Comparison of ENCODE assay signal across 1 cellular context in the genomic region with DNA sequence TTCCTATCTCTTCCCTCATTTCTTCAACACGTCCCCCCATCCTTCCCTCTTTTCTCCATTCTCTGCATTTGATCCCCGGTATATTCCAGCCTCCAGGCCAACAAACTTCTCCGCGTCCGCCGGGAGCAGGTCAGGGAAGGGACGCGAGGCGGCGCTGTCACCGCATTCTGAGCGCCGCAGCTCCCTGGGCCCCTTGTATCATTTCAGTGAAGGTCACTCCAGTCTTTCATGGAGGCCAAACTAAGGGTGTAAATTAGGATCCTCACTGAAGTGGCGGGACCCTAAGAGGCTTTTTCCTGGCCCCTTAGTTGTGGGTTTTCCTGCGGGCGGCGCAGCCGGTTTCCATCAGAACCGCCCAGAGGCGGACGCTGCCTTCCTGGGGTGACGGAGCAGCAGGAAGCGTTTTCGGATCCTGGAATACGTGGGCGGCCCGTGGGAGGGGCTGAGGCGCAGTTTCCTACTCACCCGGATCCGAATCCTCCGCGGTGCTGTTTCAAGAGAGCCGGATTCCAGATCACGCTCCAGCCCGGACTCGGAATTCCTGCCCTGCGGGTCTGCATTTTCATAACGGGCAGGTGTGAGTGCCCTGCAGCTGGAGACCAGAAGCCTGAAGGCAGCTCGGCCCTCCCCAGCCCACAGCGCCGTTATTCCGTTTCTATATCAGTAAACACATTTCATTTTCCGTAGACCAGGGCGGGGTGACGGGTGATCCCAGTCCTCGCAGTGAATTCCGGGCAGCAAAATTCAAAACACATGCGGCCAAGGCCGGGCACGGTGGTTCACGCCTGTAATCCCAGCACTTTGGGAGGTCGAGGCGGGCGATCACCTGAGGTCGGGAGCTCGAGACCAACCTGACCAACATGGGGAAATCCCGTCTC.
A peak's percentile ranks its signal among the peaks of the same experiment; 100 is the strongest.
TF ChIP-seq lines count a peak whose summit lies in the region.

No MANE protein-coding gene starts in this region.

TF ChIP-seq in K562, 482 proteins besides CTCF, POLR2A, EP300 and RAD21 (continued from another document and continues in another):
- TF ChIP-seq, protein P1, sequence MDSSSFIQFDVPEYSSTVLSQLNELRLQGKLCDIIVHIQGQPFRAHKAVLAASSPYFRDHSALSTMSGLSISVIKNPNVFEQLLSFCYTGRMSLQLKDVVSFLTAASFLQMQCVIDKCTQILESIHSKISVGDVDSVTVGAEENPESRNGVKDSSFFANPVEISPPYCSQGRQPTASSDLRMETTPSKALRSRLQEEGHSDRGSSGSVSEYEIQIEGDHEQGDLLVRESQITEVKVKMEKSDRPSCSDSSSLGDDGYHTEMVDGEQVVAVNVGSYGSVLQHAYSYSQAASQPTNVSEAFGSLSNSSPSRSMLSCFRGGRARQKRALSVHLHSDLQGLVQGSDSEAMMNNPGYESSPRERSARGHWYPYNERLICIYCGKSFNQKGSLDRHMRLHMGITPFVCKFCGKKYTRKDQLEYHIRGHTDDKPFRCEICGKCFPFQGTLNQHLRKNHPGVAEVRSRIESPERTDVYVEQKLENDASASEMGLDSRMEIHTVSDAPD (CRISPR knock-in tag; IDR thresholded peaks at IDR 0.05) = no peak
- TF ChIP-seq PRPF4 (IDR thresholded peaks at IDR 0.05; ENCODE audit: insufficient read depth, low read depth, low read length, poor library complexity, severe bottlenecking) = no peak
- TF ChIP-seq EGR1 (conservative IDR thresholded peaks at IDR 0.05) = peak; percentile 99
- peak; percentile 88 for TF ChIP-seq POLR2G (IDR thresholded peaks at IDR 0.05; ENCODE audit: low read depth, low read length)
- no peak for TF ChIP-seq POU5F1 (IDR thresholded peaks at IDR 0.05; ENCODE audit: borderline replicate concordance, low read depth, low read length, partially characterized antibody)
- TF ChIP-seq, protein P2, sequence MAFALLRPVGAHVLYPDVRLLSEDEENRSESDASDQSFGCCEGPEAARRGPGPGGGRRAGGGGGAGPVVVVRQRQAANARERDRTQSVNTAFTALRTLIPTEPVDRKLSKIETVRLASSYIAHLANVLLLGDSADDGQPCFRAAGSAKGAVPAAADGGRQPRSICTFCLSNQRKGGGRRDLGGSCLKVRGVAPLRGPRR (CRISPR knock-in tag; IDR thresholded peaks at IDR 0.05) = no peak
- TF ChIP-seq STAT5A (IDR thresholded peaks at IDR 0.05; ENCODE audit: borderline replicate concordance, low read length) = no peak
- TF ChIP-seq, protein P3, sequence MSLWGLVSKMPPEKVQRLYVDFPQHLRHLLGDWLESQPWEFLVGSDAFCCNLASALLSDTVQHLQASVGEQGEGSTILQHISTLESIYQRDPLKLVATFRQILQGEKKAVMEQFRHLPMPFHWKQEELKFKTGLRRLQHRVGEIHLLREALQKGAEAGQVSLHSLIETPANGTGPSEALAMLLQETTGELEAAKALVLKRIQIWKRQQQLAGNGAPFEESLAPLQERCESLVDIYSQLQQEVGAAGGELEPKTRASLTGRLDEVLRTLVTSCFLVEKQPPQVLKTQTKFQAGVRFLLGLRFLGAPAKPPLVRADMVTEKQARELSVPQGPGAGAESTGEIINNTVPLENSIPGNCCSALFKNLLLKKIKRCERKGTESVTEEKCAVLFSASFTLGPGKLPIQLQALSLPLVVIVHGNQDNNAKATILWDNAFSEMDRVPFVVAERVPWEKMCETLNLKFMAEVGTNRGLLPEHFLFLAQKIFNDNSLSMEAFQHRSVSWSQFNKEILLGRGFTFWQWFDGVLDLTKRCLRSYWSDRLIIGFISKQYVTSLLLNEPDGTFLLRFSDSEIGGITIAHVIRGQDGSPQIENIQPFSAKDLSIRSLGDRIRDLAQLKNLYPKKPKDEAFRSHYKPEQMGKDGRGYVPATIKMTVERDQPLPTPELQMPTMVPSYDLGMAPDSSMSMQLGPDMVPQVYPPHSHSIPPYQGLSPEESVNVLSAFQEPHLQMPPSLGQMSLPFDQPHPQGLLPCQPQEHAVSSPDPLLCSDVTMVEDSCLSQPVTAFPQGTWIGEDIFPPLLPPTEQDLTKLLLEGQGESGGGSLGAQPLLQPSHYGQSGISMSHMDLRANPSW (CRISPR knock-in tag; IDR thresholded peaks at IDR 0.05) = no peak
- TF ChIP-seq SMARCB1 (IDR thresholded peaks at IDR 0.05; ENCODE audit: insufficient read length, low read depth) = no peak
- no peak for TF ChIP-seq DDX20 (tag; IDR thresholded peaks at IDR 0.05; ENCODE audit: low read depth)
- TF ChIP-seq TCF3 (CRISPR knock-in tag; IDR thresholded peaks at IDR 0.05) = no peak
- TF ChIP-seq RBM25 (IDR thresholded peaks at IDR 0.05; ENCODE audit: low read depth, low read length, severe bottlenecking) = no peak
- no peak for TF ChIP-seq ZNF239 (CRISPR knock-in tag; IDR thresholded peaks at IDR 0.05)
- TF ChIP-seq TARDBP (IDR thresholded peaks at IDR 0.05) = peak; percentile 38; the same call in 1 of the 2 replicates
- TF ChIP-seq, protein P4, sequence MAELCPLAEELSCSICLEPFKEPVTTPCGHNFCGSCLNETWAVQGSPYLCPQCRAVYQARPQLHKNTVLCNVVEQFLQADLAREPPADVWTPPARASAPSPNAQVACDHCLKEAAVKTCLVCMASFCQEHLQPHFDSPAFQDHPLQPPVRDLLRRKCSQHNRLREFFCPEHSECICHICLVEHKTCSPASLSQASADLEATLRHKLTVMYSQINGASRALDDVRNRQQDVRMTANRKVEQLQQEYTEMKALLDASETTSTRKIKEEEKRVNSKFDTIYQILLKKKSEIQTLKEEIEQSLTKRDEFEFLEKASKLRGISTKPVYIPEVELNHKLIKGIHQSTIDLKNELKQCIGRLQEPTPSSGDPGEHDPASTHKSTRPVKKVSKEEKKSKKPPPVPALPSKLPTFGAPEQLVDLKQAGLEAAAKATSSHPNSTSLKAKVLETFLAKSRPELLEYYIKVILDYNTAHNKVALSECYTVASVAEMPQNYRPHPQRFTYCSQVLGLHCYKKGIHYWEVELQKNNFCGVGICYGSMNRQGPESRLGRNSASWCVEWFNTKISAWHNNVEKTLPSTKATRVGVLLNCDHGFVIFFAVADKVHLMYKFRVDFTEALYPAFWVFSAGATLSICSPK (IDR thresholded peaks at IDR 0.05; ENCODE audit: borderline replicate concordance) = peak; percentile 34; the same call in 1 of the 2 replicates
- TF ChIP-seq GABPA (tag; conservative IDR thresholded peaks at IDR 0.05; ENCODE audit: low read depth) = peak; percentile 85
- TF ChIP-seq ATF7 (IDR thresholded peaks at IDR 0.05) = peak; percentile 84; the same call in 1 of the 2 replicates
- no peak for TF ChIP-seq TAF7 (tag; IDR thresholded peaks at IDR 0.05)
- TF ChIP-seq ZNF3 (CRISPR knock-in tag; IDR thresholded peaks at IDR 0.05) = no peak
- TF ChIP-seq NR4A1 (CRISPR knock-in tag; IDR thresholded peaks at IDR 0.05) = no peak
- no peak; the same call in 1 of the 2 replicates for TF ChIP-seq NR4A1 (tag; IDR thresholded peaks at IDR 0.05)
- TF ChIP-seq MCM5 (IDR thresholded peaks at IDR 0.05; ENCODE audit: low read depth) = no peak
- no peak for TF ChIP-seq ESRRB (CRISPR knock-in tag; IDR thresholded peaks at IDR 0.05; ENCODE audit: borderline replicate concordance)
- TF ChIP-seq PHB (CRISPR knock-in tag; IDR thresholded peaks at IDR 0.05) = no peak
- no peak for TF ChIP-seq KHSRP (IDR thresholded peaks at IDR 0.05)
- peak in 1 of 2 experiments; percentile 21; a peak in 1 of 4 replicates for TF ChIP-seq TRIM24 (IDR thresholded peaks at IDR 0.05)
- TF ChIP-seq SAFB2 (IDR thresholded peaks at IDR 0.05; ENCODE audit: borderline replicate concordance, low read depth, low read length, severe bottlenecking) = no peak
- TF ChIP-seq, protein P5, sequence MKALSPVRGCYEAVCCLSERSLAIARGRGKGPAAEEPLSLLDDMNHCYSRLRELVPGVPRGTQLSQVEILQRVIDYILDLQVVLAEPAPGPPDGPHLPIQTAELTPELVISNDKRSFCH (CRISPR knock-in tag; IDR thresholded peaks at IDR 0.05) = no peak
- TF ChIP-seq, protein P5 (tag; IDR thresholded peaks at IDR 0.05) = peak; percentile 50; the same call in 1 of the 2 replicates
- TF ChIP-seq NBN (IDR thresholded peaks at IDR 0.05; ENCODE audit: low read depth) = peak; percentile 94
- TF ChIP-seq SNIP1 (IDR thresholded peaks at IDR 0.05; ENCODE audit: low read depth) = no peak
- no peak for TF ChIP-seq ZNF140 (CRISPR knock-in tag; IDR thresholded peaks at IDR 0.05)
- TF ChIP-seq YY1 (IDR thresholded peaks at IDR 0.05; ENCODE audit: borderline replicate concordance in 1 of 3, control insufficient read depth in 1 of 3, extremely low read depth in 1 of 3, insufficient read depth in 3 of 3, insufficient read length in 1 of 3, insufficient replicate concordance in 2 of 3, low read depth in 1 of 3, low read length in 2 of 3) = peak in 2 of 3 experiments; percentile 38 to 67
- TF ChIP-seq TCF7 (IDR thresholded peaks at IDR 0.05; ENCODE audit: borderline replicate concordance) = no peak
- no peak; the same call in 1 of the 2 replicates for TF ChIP-seq ZNF316 (IDR thresholded peaks at IDR 0.05)
- no peak for TF ChIP-seq TCFL5 (CRISPR knock-in tag; conservative IDR thresholded peaks at IDR 0.05)
- TF ChIP-seq, protein P6, sequence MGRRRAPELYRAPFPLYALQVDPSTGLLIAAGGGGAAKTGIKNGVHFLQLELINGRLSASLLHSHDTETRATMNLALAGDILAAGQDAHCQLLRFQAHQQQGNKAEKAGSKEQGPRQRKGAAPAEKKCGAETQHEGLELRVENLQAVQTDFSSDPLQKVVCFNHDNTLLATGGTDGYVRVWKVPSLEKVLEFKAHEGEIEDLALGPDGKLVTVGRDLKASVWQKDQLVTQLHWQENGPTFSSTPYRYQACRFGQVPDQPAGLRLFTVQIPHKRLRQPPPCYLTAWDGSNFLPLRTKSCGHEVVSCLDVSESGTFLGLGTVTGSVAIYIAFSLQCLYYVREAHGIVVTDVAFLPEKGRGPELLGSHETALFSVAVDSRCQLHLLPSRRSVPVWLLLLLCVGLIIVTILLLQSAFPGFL (CRISPR knock-in tag; IDR thresholded peaks at IDR 0.05) = peak; percentile 93; the same call in 1 of the 2 replicates
- TF ChIP-seq CTBP1 (IDR thresholded peaks at IDR 0.05; ENCODE audit: borderline replicate concordance) = peak; percentile 86
- no peak for TF ChIP-seq ZNF224 (CRISPR knock-in tag; IDR thresholded peaks at IDR 0.05)
- TF ChIP-seq ZNF766 (CRISPR knock-in tag; conservative IDR thresholded peaks at IDR 0.05) = no peak
- TF ChIP-seq ZNF444 (CRISPR knock-in tag; IDR thresholded peaks at IDR 0.05) = no peak
- TF ChIP-seq GATA2 (CRISPR knock-in tag; IDR thresholded peaks at IDR 0.05) = no peak
- no peak for TF ChIP-seq ZFP30 (CRISPR knock-in tag; IDR thresholded peaks at IDR 0.05; ENCODE audit: borderline replicate concordance)
- TF ChIP-seq STAT5B (CRISPR knock-in tag; IDR thresholded peaks at IDR 0.05) = no peak
- no peak for TF ChIP-seq CBX8 (IDR thresholded peaks at IDR 0.05; ENCODE audit: borderline replicate concordance, extremely low read depth, low read depth, low read length, poor library complexity, severe bottlenecking)
- TF ChIP-seq, protein P7, sequence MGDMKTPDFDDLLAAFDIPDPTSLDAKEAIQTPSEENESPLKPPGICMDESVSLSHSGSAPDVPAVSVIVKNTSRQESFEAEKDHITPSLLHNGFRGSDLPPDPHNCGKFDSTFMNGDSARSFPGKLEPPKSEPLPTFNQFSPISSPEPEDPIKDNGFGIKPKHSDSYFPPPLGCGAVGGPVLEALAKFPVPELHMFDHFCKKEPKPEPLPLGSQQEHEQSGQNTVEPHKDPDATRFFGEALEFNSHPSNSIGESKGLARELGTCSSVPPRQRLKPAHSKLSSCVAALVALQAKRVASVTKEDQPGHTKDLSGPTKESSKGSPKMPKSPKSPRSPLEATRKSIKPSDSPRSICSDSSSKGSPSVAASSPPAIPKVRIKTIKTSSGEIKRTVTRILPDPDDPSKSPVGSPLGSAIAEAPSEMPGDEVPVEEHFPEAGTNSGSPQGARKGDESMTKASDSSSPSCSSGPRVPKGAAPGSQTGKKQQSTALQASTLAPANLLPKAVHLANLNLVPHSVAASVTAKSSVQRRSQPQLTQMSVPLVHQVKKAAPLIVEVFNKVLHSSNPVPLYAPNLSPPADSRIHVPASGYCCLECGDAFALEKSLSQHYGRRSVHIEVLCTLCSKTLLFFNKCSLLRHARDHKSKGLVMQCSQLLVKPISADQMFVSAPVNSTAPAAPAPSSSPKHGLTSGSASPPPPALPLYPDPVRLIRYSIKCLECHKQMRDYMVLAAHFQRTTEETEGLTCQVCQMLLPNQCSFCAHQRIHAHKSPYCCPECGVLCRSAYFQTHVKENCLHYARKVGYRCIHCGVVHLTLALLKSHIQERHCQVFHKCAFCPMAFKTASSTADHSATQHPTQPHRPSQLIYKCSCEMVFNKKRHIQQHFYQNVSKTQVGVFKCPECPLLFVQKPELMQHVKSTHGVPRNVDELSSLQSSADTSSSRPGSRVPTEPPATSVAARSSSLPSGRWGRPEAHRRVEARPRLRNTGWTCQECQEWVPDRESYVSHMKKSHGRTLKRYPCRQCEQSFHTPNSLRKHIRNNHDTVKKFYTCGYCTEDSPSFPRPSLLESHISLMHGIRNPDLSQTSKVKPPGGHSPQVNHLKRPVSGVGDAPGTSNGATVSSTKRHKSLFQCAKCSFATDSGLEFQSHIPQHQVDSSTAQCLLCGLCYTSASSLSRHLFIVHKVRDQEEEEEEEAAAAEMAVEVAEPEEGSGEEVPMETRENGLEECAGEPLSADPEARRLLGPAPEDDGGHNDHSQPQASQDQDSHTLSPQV (IDR thresholded peaks at IDR 0.05) = no peak
- TF ChIP-seq ZNF584 (CRISPR knock-in tag; IDR thresholded peaks at IDR 0.05; ENCODE audit: low read depth) = no peak
- TF ChIP-seq HCFC1 (IDR thresholded peaks at IDR 0.05; ENCODE audit: low read depth, low read length) = peak; percentile 55; the same call in 1 of the 2 replicates
- no peak for TF ChIP-seq ZNF134 (CRISPR knock-in tag; conservative IDR thresholded peaks at IDR 0.05)
- TF ChIP-seq, protein P8, sequence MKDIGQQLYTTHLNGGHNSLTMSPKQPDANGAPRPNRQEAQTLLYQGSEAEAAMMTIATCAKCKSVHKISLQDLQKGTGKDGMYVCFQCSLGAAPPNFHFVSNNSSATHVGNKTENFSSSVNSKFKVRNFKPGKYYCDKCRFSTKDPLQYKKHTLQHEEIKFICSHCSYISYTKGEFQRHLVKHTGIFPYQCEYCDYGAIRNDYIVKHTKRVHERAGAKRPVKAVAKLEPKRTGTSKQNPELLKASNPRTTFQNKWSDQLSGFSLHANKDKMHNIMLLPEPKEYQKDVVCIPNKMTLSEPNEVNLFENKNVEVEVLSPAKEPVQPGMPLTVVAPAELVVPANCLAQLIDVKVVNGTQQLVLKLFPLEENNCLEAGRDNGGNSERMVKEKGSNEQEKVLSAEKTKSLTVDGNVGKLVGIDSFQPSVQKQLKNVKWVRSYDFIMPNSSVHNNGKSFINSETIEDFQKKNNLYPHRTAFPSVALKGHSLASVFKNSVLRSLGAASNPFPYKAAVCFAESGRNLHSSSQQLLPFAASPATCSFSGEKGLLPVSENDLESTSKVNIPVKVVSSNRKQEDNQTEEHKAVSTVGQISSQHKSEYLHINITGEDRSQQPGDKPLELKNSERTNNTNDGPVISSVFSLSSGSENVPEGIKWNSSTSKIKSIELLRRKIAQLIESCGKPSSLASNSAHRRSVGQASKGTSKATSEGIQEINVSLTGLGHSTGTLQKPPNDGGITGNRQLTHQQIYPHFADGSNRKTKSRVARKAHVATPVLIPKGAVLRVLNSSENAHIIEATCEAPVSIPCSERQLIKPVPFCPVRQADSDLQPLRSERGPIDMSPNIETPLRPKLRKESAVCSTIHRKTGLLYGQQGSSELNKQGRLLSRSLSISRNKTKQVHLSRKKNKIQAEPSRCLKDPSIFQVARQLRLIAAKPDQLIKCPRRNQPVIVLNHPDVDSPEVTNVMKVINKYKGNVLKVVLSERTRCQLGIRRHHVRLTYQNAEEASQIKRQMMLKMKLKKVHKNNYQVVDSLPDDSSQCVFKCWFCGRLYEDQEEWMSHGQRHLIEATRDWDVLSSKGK (CRISPR knock-in tag; IDR thresholded peaks at IDR 0.05) = no peak
- no peak for TF ChIP-seq ZKSCAN1 (IDR thresholded peaks at IDR 0.05; ENCODE audit: low read depth, low read length)
- TF ChIP-seq ETV1 (tag; conservative IDR thresholded peaks at IDR 0.05; ENCODE audit: low read depth) = peak; percentile 38
